In the genomic region with DNA sequence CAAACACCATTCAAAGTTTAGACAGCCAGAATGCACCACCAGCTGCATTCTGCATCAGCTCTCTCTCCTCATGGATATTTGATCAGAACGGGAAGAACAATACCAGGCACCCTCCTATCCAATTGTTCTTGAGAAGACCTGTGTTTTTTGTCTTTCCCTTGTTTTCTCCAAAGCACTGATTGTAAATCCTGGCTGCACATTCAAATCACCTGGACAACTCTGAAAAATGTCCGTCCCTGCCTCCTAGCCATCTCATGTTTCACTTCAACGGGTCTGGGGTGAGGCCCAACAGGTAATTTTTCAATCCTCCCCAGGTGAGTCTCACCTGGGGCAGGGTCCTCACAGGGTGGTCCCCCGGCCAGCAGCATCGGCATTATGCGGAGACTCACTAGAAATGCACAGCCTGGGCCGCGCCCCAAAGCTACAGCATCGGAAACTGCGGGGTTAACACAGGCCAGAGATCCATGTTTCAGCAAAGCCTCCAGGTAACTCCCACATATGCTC, we compare ENCODE assay signal across 10 cellular contexts. TPM values are rescaled to one million over a fixed set of nuclear protein-coding genes. Genes with fewer than 3 reads are reported as not detected.
A peak's percentile ranks its signal among the peaks of the same experiment; 100 is the strongest.
DNase-seq lines count a peak whose midpoint lies in the region; ATAC-seq and TF ChIP-seq lines count a peak whose summit lies in the region.
"Had no signal": no experiment of that assay in that cellular context is flagged by ENCODE, and none has a peak within 500 bp of the region (broad histone marks: within the 10 kb centered on the region; RNA-seq: fewer than 3 reads in every experiment).

No MANE protein-coding gene starts in this region.

- no peak for DNase-seq in activated naive CD8-positive, alpha-beta T cell treated with anti-CD3 and anti-CD28 coated beads, Interleukin-2, amount 10 ng/mL, durations not matched to agents 7 days and 5 days
- DNase-seq in activated naive CD8-positive, alpha-beta T cell treated with anti-CD3 and anti-CD28 coated beads for 36 hours: no peak
- DNase-seq in MCF 10A (ENCODE audit: unreplicated experiment): no peak
- DNase-seq in mesothelial cell of epicardium (ENCODE audit: low spot score in 2 of 2, unreplicated experiment in 2 of 2): no peak
- no peak for DNase-seq in upper lobe of left lung
- no peak for DNase-seq in amniotic stem cell (lab: John Stamatoyannopoulos, UW)
- DNase-seq: activated CD4-positive, alpha-beta T cell treated with anti-CD3 and anti-CD28 coated beads for 4 hours; DMS 273 treated with DMSO at 0.1 percent for 48 hours had no signal

- H3K9me3 Mint-ChIP-seq in activated naive CD8-positive, alpha-beta T cell treated with anti-CD3 and anti-CD28 coated beads, Interleukin-2, amount 10 ng/mL, durations not matched to agents 7 days and 5 days: no peaks in the 10 kb centered on the region
- H3K9me3 Mint-ChIP-seq in activated naive CD8-positive, alpha-beta T cell treated with anti-CD3 and anti-CD28 coated beads for 36 hours: no peaks in the 10 kb centered on the region
- H3K9me3 Mint-ChIP-seq in MCF 10A (ENCODE audit: unreplicated experiment) (no peaks in the 10 kb centered on the region), mesothelial cell of epicardium (no peaks in the 10 kb centered on the region)

- BruUV-seq in MCF 10A (replicated peaks; lab: Mats Ljungman, UMichigan): no TSS peak

- 63 to 70% methylated on average over 10 of the region's 10 CpGs for WGBS in upper lobe of left lung, 2 donors

- no peak overlapping the region for H3K27ac Mint-ChIP-seq in activated naive CD8-positive, alpha-beta T cell treated with anti-CD3 and anti-CD28 coated beads, Interleukin-2, amount 10 ng/mL, durations not matched to agents 7 days and 5 days
- no peak overlapping the region for H3K27ac Mint-ChIP-seq in activated naive CD8-positive, alpha-beta T cell treated with anti-CD3 and anti-CD28 coated beads for 36 hours
- H3K27ac Mint-ChIP-seq in MCF 10A (ENCODE audit: low read depth, unreplicated experiment): peak overlapping the region; percentile 70
- no peak overlapping the region for H3K27ac Mint-ChIP-seq in mesothelial cell of epicardium

- no peaks in the 10 kb centered on the region for H3K9me3 ChIP-seq in upper lobe of left lung

- H3K27me3 ChIP-seq in upper lobe of left lung: no peaks in the 10 kb centered on the region

- H3K4me3 Mint-ChIP-seq in activated naive CD8-positive, alpha-beta T cell treated with anti-CD3 and anti-CD28 coated beads, Interleukin-2, amount 10 ng/mL, durations not matched to agents 7 days and 5 days: peak overlapping the region; percentile 8
- H3K4me3 Mint-ChIP-seq in activated naive CD8-positive, alpha-beta T cell treated with anti-CD3 and anti-CD28 coated beads for 36 hours: no peak overlapping the region
- peak overlapping the region; percentile 84 for H3K4me3 Mint-ChIP-seq in MCF 10A (ENCODE audit: unreplicated experiment)
- peak overlapping the region; percentile 54 for H3K4me3 Mint-ChIP-seq in mesothelial cell of epicardium

- no peak for TF ChIP-seq EP300 in upper lobe of left lung (IDR thresholded peaks at IDR 0.05)

- CTCF ChIA-PET in MCF 10A (lab: Yijun Ruan, JAX): interaction anchor here (0.5 to 3.2 kb wide), 14 partner anchors 9 to 866 kb away, joined by 3 to 20 read pairs (median 4); no protein-coding TSS in a partner anchor

- POLR2A ChIA-PET in activated naive CD8-positive, alpha-beta T cell treated with anti-CD3 and anti-CD28 coated beads, Interleukin-2, amount 10 ng/mL, durations not matched to agents 7 days and 5 days (lab: Charles Lee): no interaction called here
- POLR2A ChIA-PET in MCF 10A (lab: Yijun Ruan, JAX): interaction anchor here (0.5 to 3.5 kb wide), 25 partner anchors 9 to 866 kb away, joined by 3 to 49 read pairs (median 8); no protein-coding TSS in a partner anchor

- no peaks in the 10 kb centered on the region for H3K27me3 Mint-ChIP-seq in activated naive CD8-positive, alpha-beta T cell treated with anti-CD3 and anti-CD28 coated beads, Interleukin-2, amount 10 ng/mL, durations not matched to agents 7 days and 5 days
- H3K27me3 Mint-ChIP-seq in activated naive CD8-positive, alpha-beta T cell treated with anti-CD3 and anti-CD28 coated beads for 36 hours: no peaks in the 10 kb centered on the region
- H3K27me3 Mint-ChIP-seq in MCF 10A (ENCODE audit: insufficient read depth, unreplicated experiment): no peaks in the 10 kb centered on the region
- peaks cover 3% of the 10 kb centered on the region for H3K27me3 Mint-ChIP-seq in mesothelial cell of epicardium (ENCODE audit: low read depth)

- ATAC-seq in activated naive CD8-positive, alpha-beta T cell treated with anti-CD3 and anti-CD28 coated beads, Interleukin-2, amount 10 ng/mL, durations not matched to agents 7 days and 5 days (ENCODE audit: low read depth): no peak
- ATAC-seq in upper lobe of left lung (ENCODE audit: low FRiP score in 2 of 2) (no peak), HG03342 (IDR thresholded peaks at IDR 0.05; ENCODE audit: unreplicated experiment) (no peak), HG03045 (IDR thresholded peaks at IDR 0.05; ENCODE audit: unreplicated experiment) (no peak)

- TF ChIP-seq POLR2A in upper lobe of left lung (IDR thresholded peaks at IDR 0.05): no peak

- intact Hi-C loops in MCF 10A (cut with micrococcal nuclease): loop anchor here (2.0 to 5.0 kb wide), 3 partner anchors 508 to 864 kb away; no protein-coding TSS in a partner anchor

- H3K36me3 ChIP-seq in upper lobe of left lung: peaks cover 17 to 49% (median 30%) of the 10 kb centered on the region in 4 donors

- H3K4me3 ChIP-seq in upper lobe of left lung: peak overlapping the region; percentile 30 to 93 (median 70)

- no peak for TF ChIP-seq CTCF in MCF 10A (IDR thresholded peaks at IDR 0.05; ENCODE audit: unreplicated experiment)
- no peak for TF ChIP-seq CTCF in mesothelial cell of epicardium (IDR thresholded peaks at IDR 0.05; ENCODE audit: unreplicated experiment)
- TF ChIP-seq CTCF in upper lobe of left lung (IDR thresholded peaks at IDR 0.05): no peak

- peaks cover 1% of the 10 kb centered on the region for H3K36me3 Mint-ChIP-seq in activated naive CD8-positive, alpha-beta T cell treated with anti-CD3 and anti-CD28 coated beads, Interleukin-2, amount 10 ng/mL, durations not matched to agents 7 days and 5 days
- H3K36me3 Mint-ChIP-seq in activated naive CD8-positive, alpha-beta T cell treated with anti-CD3 and anti-CD28 coated beads for 36 hours: peaks cover 2% of the 10 kb centered on the region
- peaks cover 78% of the 10 kb centered on the region for H3K36me3 Mint-ChIP-seq in MCF 10A (ENCODE audit: insufficient read depth, unreplicated experiment)
- peaks cover 8% of the 10 kb centered on the region for H3K36me3 Mint-ChIP-seq in mesothelial cell of epicardium

- H3K27ac ChIP-seq in upper lobe of left lung: peak overlapping the region in 2 of 4 donors; percentile 54 to 71

- peaks cover 34% of the 10 kb centered on the region for H3K4me1 Mint-ChIP-seq in activated naive CD8-positive, alpha-beta T cell treated with anti-CD3 and anti-CD28 coated beads, Interleukin-2, amount 10 ng/mL, durations not matched to agents 7 days and 5 days
- peaks cover 50% of the 10 kb centered on the region for H3K4me1 Mint-ChIP-seq in activated naive CD8-positive, alpha-beta T cell treated with anti-CD3 and anti-CD28 coated beads for 36 hours
- H3K4me1 Mint-ChIP-seq in MCF 10A (ENCODE audit: insufficient read depth, unreplicated experiment) (peaks cover 41% of the 10 kb centered on the region), mesothelial cell of epicardium (peaks cover 34% of the 10 kb centered on the region)

- H3K4me1 ChIP-seq in upper lobe of left lung: peaks cover 42 to 86% (median 62%) of the 10 kb centered on the region in 4 donors

RNA-seq across cellular contexts. Expression of gene IRS2, which starts 5.5 kb away (rescaled TPM):
- total RNA-seq in activated naive CD8-positive, alpha-beta T cell treated with anti-CD3 and anti-CD28 coated beads, Interleukin-2, amount 10 ng/mL, durations not matched to agents 7 days and 5 days: 1 to 10 TPM; 5.3 to 5.5 TPM
- total RNA-seq in activated naive CD8-positive, alpha-beta T cell treated with anti-CD3 and anti-CD28 coated beads for 36 hours: 1 to 10 TPM; 1.8 to 1.9 TPM
- total RNA-seq in MCF 10A (2022) (41.8 and 48.5 TPM in 2 replicates), mesothelial cell of epicardium (11.8 to 12.4 TPM (median 12.1 TPM) in 3 replicates), upper lobe of left lung (10 to 100 TPM; 31.8 to 67.9 (median 46.4) TPM)
